Comparison of ENCODE assay signal across 24 cellular contexts in the genomic region with DNA sequence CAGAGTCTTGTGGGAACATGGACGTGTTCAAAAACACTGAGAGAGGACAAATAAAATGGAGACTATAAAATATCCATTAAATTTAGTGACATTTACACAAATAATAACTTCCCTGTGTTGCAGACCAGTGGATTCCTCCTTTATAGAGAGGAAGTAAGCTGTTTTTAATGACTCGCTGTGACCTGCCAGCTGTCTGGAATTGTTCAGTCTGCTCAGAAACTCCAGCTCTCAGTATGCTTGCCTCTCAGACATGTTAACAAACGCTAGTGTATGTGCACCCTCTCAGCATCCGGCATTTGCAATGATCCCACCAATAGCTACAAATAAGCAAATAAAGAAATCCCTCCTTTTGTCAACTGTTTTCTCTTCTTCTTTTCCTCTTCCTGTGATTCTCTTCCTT.
DNase-seq lines count a peak whose midpoint lies in the region; TF ChIP-seq lines count a peak whose summit lies in the region.
"Had no signal": no experiment of that assay in that cellular context is flagged by ENCODE, and none has a peak within 500 bp of the region (broad histone marks: within the 10 kb centered on the region; RNA-seq: fewer than 3 reads in every experiment).

No MANE protein-coding gene starts in this region.

- H2BK15ac ChIP-seq in mesenchymal stem cell (ENCODE audit: low read depth, poor library complexity, severe bottlenecking): no peak overlapping the region

- H2BK12ac ChIP-seq in mesenchymal stem cell (ENCODE audit: low read length in 2 of 2): no peak overlapping the region

- intact Hi-C loops in posterior vena cava (cut with DNase I): no loop called here

- no peaks in the 10 kb centered on the region for H3K79me1 ChIP-seq in mesenchymal stem cell (replicated peaks; ENCODE audit: low read length, poor library complexity, severe bottlenecking)

- H3K9me3 ChIP-seq in mesenchymal stem cell (ENCODE audit: control insufficient read depth, low read length): peaks cover 23% of the 10 kb centered on the region

- no peak overlapping the region for H3K23ac ChIP-seq in mesenchymal stem cell (ENCODE audit: low read length in 2 of 2)

- H3K18ac ChIP-seq in mesenchymal stem cell (ENCODE audit: low read depth in 1 of 2, low read length in 2 of 2): peak overlapping the region in 1 of 2 experiments; percentile 37

- no peak overlapping the region for H2AFZ ChIP-seq in mesenchymal stem cell (ENCODE audit: low read depth, low read length)

- no peak overlapping the region for H3K4me3 ChIP-seq in AG10803 (ENCODE audit: low read length)
- no peak overlapping the region for H3K4me3 ChIP-seq in choroid plexus epithelial cell (ENCODE audit: low read depth, low read length)
- H3K4me3 ChIP-seq in mesenchymal stem cell (ENCODE audit: insufficient read depth in 1 of 2, low read depth in 1 of 2, low read length in 2 of 2): no peak overlapping the region
- H3K4me3 ChIP-seq in coronary artery: no peak overlapping the region
- H3K4me3 ChIP-seq: K562, right atrium auricular region, SK-N-MC, upper lobe of left lung had no signal

- H3K27ac ChIP-seq in mesenchymal stem cell (ENCODE audit: low read length, poor library complexity, severe bottlenecking) (no peak overlapping the region), coronary artery (no peak overlapping the region)
- H3K27ac ChIP-seq: C4-2B, right atrium auricular region, SK-N-MC, upper lobe of left lung had no signal

- TF ChIP-seq CTCF in AG10803 (conservative IDR thresholded peaks at IDR 0.05; ENCODE audit: low read length) (no peak), choroid plexus epithelial cell (conservative IDR thresholded peaks at IDR 0.05; ENCODE audit: low read depth, low read length) (no peak), coronary artery (IDR thresholded peaks at IDR 0.05) (no peak)

- 39% methylated on average over 3 of the region's 4 CpGs for WGBS in mesenchymal stem cell

- H4K91ac ChIP-seq in mesenchymal stem cell (ENCODE audit: low read length): no peak overlapping the region

- H3K27me3 ChIP-seq in mesenchymal stem cell (ENCODE audit: control insufficient read depth in 1 of 2, insufficient read depth in 1 of 2, low read length in 2 of 2): no peaks in the 10 kb centered on the region
- H3K27me3 ChIP-seq: right atrium auricular region, upper lobe of left lung had no signal

- no peaks in the 10 kb centered on the region for H3K36me3 ChIP-seq in mesenchymal stem cell (ENCODE audit: control insufficient read depth in 1 of 2, insufficient read depth in 2 of 2, low read depth in 1 of 2, low read length in 2 of 2)
- H3K36me3 ChIP-seq: right atrium auricular region, upper lobe of left lung had no signal

- no peak overlapping the region for H2BK120ac ChIP-seq in mesenchymal stem cell (ENCODE audit: low read depth, low read length)

- peak; percentile 26 for DNase-seq in AG10803 (ENCODE audit: low read depth)
- DNase-seq in HT1080 (ENCODE audit: low read depth): peak; percentile 49
- peak; percentile 26 for DNase-seq in choroid plexus epithelial cell (ENCODE audit: low read depth)
- DNase-seq in mesenchymal stem cell: peak; percentile 19
- no peak for DNase-seq in coronary artery (ENCODE audit: low spot score)
- no peak for DNase-seq in NCI-H2081 treated with DMSO at 0.1 percent for 48 hours (lab: John Stamatoyannopoulos, UW)
- no peak for DNase-seq in posterior vena cava (ENCODE audit: low spot score)
- DNase-seq in activated CD8-positive, alpha-beta memory T cell treated with anti-CD3 and anti-CD28 coated beads, Interleukin-2, amount 50 U/mL, for 4 hours: no peak
- DNase-seq: ACHN; activated CD4-positive, alpha-beta T cell treated with anti-CD3 and anti-CD28 coated beads for 4 hours; aorta; effector CD4-positive, alpha-beta T cell; GDM1; mesendoderm; naive thymus-derived CD4-positive, alpha-beta T cell; NCI-H187; NCI-H446; RPMI8226; T-helper 17 cell; upper lobe of left lung had no signal

- no peak overlapping the region for H2AK5ac ChIP-seq in mesenchymal stem cell (ENCODE audit: low read length, severe bottlenecking)

- H3K14ac ChIP-seq in mesenchymal stem cell (ENCODE audit: low read length in 2 of 2): no peak overlapping the region

- H3K4me2 ChIP-seq in mesenchymal stem cell (ENCODE audit: low read length, poor library complexity, severe bottlenecking): no peak overlapping the region

- no peak overlapping the region for H3K4ac ChIP-seq in mesenchymal stem cell (ENCODE audit: low read depth in 1 of 2, low read length in 2 of 2)

- no peak overlapping the region for H3K9ac ChIP-seq in mesenchymal stem cell (ENCODE audit: low read length)

- H3K4me1 ChIP-seq in mesenchymal stem cell (ENCODE audit: control insufficient read depth, insufficient read depth, low read depth, low read length): no peaks in the 10 kb centered on the region
- H3K4me1 ChIP-seq: right atrium auricular region, upper lobe of left lung had no signal

- no peak overlapping the region for H2BK5ac ChIP-seq in mesenchymal stem cell (ENCODE audit: low read depth, low read length, poor library complexity, severe bottlenecking)

- no peak overlapping the region for H4K8ac ChIP-seq in mesenchymal stem cell (ENCODE audit: low read length)

Comparison
In these comparisons a context has a peak if more than half of its experiments do, and no peak if none do; other contexts are left out.
1. DNase-seq: peak in AG10803 (single experiment), HT1080 (single experiment), choroid plexus epithelial cell (single experiment) and mesenchymal stem cell (single experiment); none in coronary artery (single experiment), NCI-H2081 treated with DMSO at 0.1 percent for 48 hours (single experiment), posterior vena cava (single experiment) and activated CD8-positive, alpha-beta memory T cell treated with anti-CD3 and anti-CD28 coated beads, Interleukin-2, amount 50 U/mL, for 4 hours (single experiment).